In genomic region chr1:210400043-210400840, GRCh38 we compare ENCODE assay signal across 8 cellular contexts.
A peak's percentile ranks its signal among the peaks of the same experiment; 100 is the strongest.
DNase-seq lines count a peak whose midpoint lies in the region; ATAC-seq and TF ChIP-seq lines count a peak whose summit lies in the region.

No MANE protein-coding gene starts in this region.

- no peaks in the 10 kb centered on the region for H3K79me2 ChIP-seq in OCI-LY1 (ENCODE audit: insufficient read depth, low read length)

- no CpG with 5 or more reads among the region's 5 CpGs for WGBS in neuronal stem cell (ENCODE audit: extremely low coverage in 2 of 2, insufficient read length in 2 of 2, insufficient replicate concordance in 1 of 2), 2 donors
- WGBS in aorta, 2 donors, result 60 to 65% methylated on average over 5 of the region's 5 CpGs

- no peaks in the 10 kb centered on the region for H3F3A ChIP-seq in OCI-LY1 (ENCODE audit: insufficient read depth, low read length)

- H2AK5ac ChIP-seq in neuronal stem cell (ENCODE audit: low read depth, low read length), result no peak overlapping the region

- H2BK12ac ChIP-seq in neuronal stem cell (ENCODE audit: low read length), result peak overlapping the region; percentile 44

- DNase-seq in EH (ENCODE audit: low read depth) (peak; percentile 80), HS-27A (ENCODE audit: low read depth) (peak; percentile 48), activated T-cell treated with anti-CD3 and anti-CD28 coated beads for 24 hours (ENCODE audit: low read depth) (peak; percentile 30), fibroblast of mammary gland (ENCODE audit: low read depth) (peak; percentile 77), neuronal stem cell (ENCODE audit: low spot score) (peak; percentile 30), aorta (peak in 1 of 2 donors; percentile 50)

- H3K36me3 ChIP-seq in OCI-LY1 (ENCODE audit: insufficient read depth, low read length), result no peaks in the 10 kb centered on the region
- H3K36me3 ChIP-seq in neuronal stem cell (replicated peaks in 1 of 2; ENCODE audit: control insufficient read depth in 2 of 2, insufficient read depth in 2 of 2, low read length in 2 of 2), result no peaks in the 10 kb centered on the region
- H3K36me3 ChIP-seq in aorta (ENCODE audit: control insufficient read depth in 1 of 2, insufficient read depth in 2 of 2, low read length in 1 of 2), result no peaks in the 10 kb centered on the region

- peak overlapping the region; percentile 22 for H3K18ac ChIP-seq in neuronal stem cell (ENCODE audit: low read length)

- H3K27ac ChIP-seq in OCI-LY1 (ENCODE audit: low read depth, low read length, poor library complexity, severe bottlenecking) (no peak overlapping the region), neuronal stem cell (replicated peaks; ENCODE audit: low read length) (no peak overlapping the region), aorta (ENCODE audit: low read depth in 1 of 2, low read length in 2 of 2) (no peak overlapping the region)

- no peaks in the 10 kb centered on the region for H3K9me2 ChIP-seq in OCI-LY1 (ENCODE audit: low read depth, low read length)

- H3K9me3 ChIP-seq in OCI-LY1 (ENCODE audit: low read length) (no peaks in the 10 kb centered on the region), neuronal stem cell (replicated peaks in 1 of 2; ENCODE audit: control insufficient read depth in 2 of 2, insufficient read depth in 1 of 2, low read depth in 1 of 2, low read length in 2 of 2) (peaks cover 3 to 8% of the 10 kb centered on the region in 2 donors), aorta (ENCODE audit: control insufficient read depth, low read length) (no peaks in the 10 kb centered on the region)

- peak; percentile 74 for TF ChIP-seq CTCF in OCI-LY1 (IDR thresholded peaks at IDR 0.05; ENCODE audit: low read length)
- peak; percentile 94 for TF ChIP-seq CTCF in fibroblast of mammary gland (conservative IDR thresholded peaks at IDR 0.05; ENCODE audit: control insufficient read depth, insufficient read depth, low read depth, low read length)

- no peaks in the 10 kb centered on the region for H3K79me1 ChIP-seq in neuronal stem cell (ENCODE audit: low read depth, low read length)

- H2AFZ ChIP-seq in OCI-LY1 (ENCODE audit: low read length), result no peak overlapping the region
- no peak overlapping the region for H2AFZ ChIP-seq in neuronal stem cell (ENCODE audit: low read length)

- H3K23ac ChIP-seq in neuronal stem cell (ENCODE audit: low read depth, low read length, poor library complexity), result no peak overlapping the region

- H2BK120ac ChIP-seq in neuronal stem cell (ENCODE audit: low read depth, low read length), result no peak overlapping the region

- no peak overlapping the region for H2BK5ac ChIP-seq in neuronal stem cell (ENCODE audit: low read length)

- no peak overlapping the region for H3K9ac ChIP-seq in OCI-LY1 (ENCODE audit: low read length)
- H3K9ac ChIP-seq in neuronal stem cell (ENCODE audit: low read depth, low read length, poor library complexity), result no peak overlapping the region

- no peak overlapping the region for H3K4me2 ChIP-seq in OCI-LY1 (ENCODE audit: low read length)
- no peak overlapping the region for H3K4me2 ChIP-seq in neuronal stem cell (ENCODE audit: insufficient read depth, low read length, poor library complexity, severe bottlenecking)

- H4K91ac ChIP-seq in neuronal stem cell (ENCODE audit: low read depth, low read length, poor library complexity), result no peak overlapping the region

- no peak overlapping the region for H3K4ac ChIP-seq in neuronal stem cell (ENCODE audit: low read length)

- no peaks in the 10 kb centered on the region for H3K4me1 ChIP-seq in OCI-LY1 (ENCODE audit: insufficient read depth, low read length, severe bottlenecking)
- peaks cover 0 to 4% of the 10 kb centered on the region in 2 donors for H3K4me1 ChIP-seq in neuronal stem cell (ENCODE audit: control insufficient read depth in 2 of 2, insufficient read depth in 1 of 2, low read depth in 1 of 2, low read length in 2 of 2)
- no peaks in the 10 kb centered on the region for H3K4me1 ChIP-seq in aorta (ENCODE audit: control insufficient read depth in 1 of 2, insufficient read depth in 2 of 2, low read length in 2 of 2)

- H3K27me3 ChIP-seq in OCI-LY1 (ENCODE audit: insufficient read depth, low read length), result no peaks in the 10 kb centered on the region
- no peaks in the 10 kb centered on the region for H3K27me3 ChIP-seq in neuronal stem cell (ENCODE audit: control insufficient read depth in 3 of 3, insufficient read depth in 3 of 3, low read depth in 1 of 3, low read length in 3 of 3)
- no peaks in the 10 kb centered on the region for H3K27me3 ChIP-seq in aorta (ENCODE audit: control insufficient read depth in 1 of 2, insufficient read depth in 2 of 2, low read length in 1 of 2)

- no peak overlapping the region for H4K8ac ChIP-seq in neuronal stem cell (ENCODE audit: low read depth, low read length)

- H4K20me1 ChIP-seq in OCI-LY1 (ENCODE audit: insufficient read depth, low read length), result no peaks in the 10 kb centered on the region

- ATAC-seq in GM21515 (IDR thresholded peaks at IDR 0.05; ENCODE audit: unreplicated experiment) (peak; percentile 95), aorta (ENCODE audit: low FRiP score) (peak; percentile 77)

- H3K14ac ChIP-seq in neuronal stem cell (ENCODE audit: low read length), result no peak overlapping the region

- no peak overlapping the region for H2BK15ac ChIP-seq in neuronal stem cell (ENCODE audit: low read length)

- intact Hi-C loops in aorta (cut with DNase I), result loop anchor here (1.0 to 10.0 kb wide), 5 partner anchors 39 to 258 kb away; no protein-coding TSS in a partner anchor

- H3K4me3 ChIP-seq in OCI-LY1 (ENCODE audit: low read depth, low read length, poor library complexity, severe bottlenecking) (no peak overlapping the region), fibroblast of mammary gland (ENCODE audit: control insufficient read depth, low read depth, low read length) (no peak overlapping the region), neuronal stem cell (ENCODE audit: low read length in 2 of 2) (no peak overlapping the region), aorta (ENCODE audit: low read length in 2 of 2) (no peak overlapping the region)
